Comparison of ENCODE assay signal across 31 cellular contexts in the genomic region with DNA sequence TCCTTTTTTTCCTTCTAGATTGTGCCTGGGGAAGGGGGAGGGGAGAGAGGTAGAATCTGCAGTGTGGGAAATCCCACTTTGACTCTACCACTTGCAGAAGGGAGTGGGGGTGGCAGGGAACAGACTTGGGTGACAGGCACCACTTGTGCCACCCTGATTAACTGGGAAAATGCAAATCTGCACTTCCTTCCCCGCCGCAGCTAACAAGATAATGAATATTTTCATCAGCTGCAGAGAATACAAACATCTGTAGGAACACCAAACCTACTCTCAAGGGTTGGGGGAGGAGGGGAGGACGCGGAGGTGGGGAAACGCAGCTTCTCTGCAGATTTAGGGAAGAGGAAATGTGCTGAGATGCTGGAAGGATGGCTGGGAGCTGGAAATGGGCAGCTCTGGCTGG.
"Had no signal": no experiment of that assay in that cellular context is flagged by ENCODE, and none has a peak within 500 bp of the region (broad histone marks: within the 10 kb centered on the region; RNA-seq: fewer than 3 reads in every experiment).

No MANE protein-coding gene starts in this region.

- FAIRE-seq: endometrium, frontal cortex had no signal

- H3K4me3 ChIP-seq: adrenal gland, breast epithelium, cardiac muscle cell, colonic mucosa, heart left ventricle had no signal

- H3K36me3 ChIP-seq: adrenal gland, breast epithelium, cardiac muscle cell, colonic mucosa, heart left ventricle had no signal

- H3K9me3 ChIP-seq: adrenal gland, breast epithelium, colonic mucosa had no signal

- ATAC-seq: activated CD4-positive, alpha-beta T cell treated with anti-CD3 and anti-CD28 coated beads for 36 hours; activated CD8-positive, alpha-beta memory T cell treated with anti-CD3 and anti-CD28 coated beads, Interleukin-2, amount 10 ng/mL, durations not matched to agents 7 days and 5 days; activated CD8-positive, alpha-beta T cell treated with anti-CD3 and anti-CD28 coated beads, Interleukin-2, amount 10 ng/mL, durations not matched to agents 7 days and 5 days; activated naive CD8-positive, alpha-beta T cell treated with anti-CD3 and anti-CD28 coated beads, Interleukin-2, amount 50 U/mL, for 24 hours; heart left ventricle; T-helper 17 cell had no signal

- DNase-seq: activated CD4-positive, alpha-beta memory T cell treated with anti-CD3 and anti-CD28 coated beads for 36 hours; activated CD4-positive, alpha-beta T cell treated with anti-CD3 and anti-CD28 coated beads for 36 hours; activated CD4-positive, alpha-beta T cell treated with anti-CD3 and anti-CD28 coated beads, Interleukin-2, amount 10 ng/mL, durations not matched to agents 24 days and 14 days; activated CD4-positive, CD25-positive, alpha-beta regulatory T cell; activated CD4-positive, CD25-positive, alpha-beta regulatory T cell treated with anti-CD3 and anti-CD28 coated beads, Interleukin-2, amount 50 U/mL, for 72 hours; activated CD8-positive, alpha-beta memory T cell treated with anti-CD3 and anti-CD28 coated beads, Interleukin-2, amount 10 ng/mL, durations not matched to agents 7 days and 5 days; activated CD8-positive, alpha-beta memory T cell treated with anti-CD3 and anti-CD28 coated beads, Interleukin-2, amount 50 U/mL, for 4 hours; activated CD8-positive, alpha-beta T cell treated with anti-CD3 and anti-CD28 coated beads, Interleukin-2, amount 10 ng/mL, durations not matched to agents 7 days and 5 days; activated effector memory CD4-positive, alpha-beta T cell treated with anti-CD3 and anti-CD28 coated beads, Interleukin-2, amount 50 U/mL, for 16 hours; activated naive CD4-positive, alpha-beta T cell treated with anti-CD3 and anti-CD28 coated beads for 36 hours; activated naive CD8-positive, alpha-beta T cell treated with anti-CD3 and anti-CD28 coated beads for 36 hours; activated naive CD8-positive, alpha-beta T cell treated with anti-CD3 and anti-CD28 coated beads, Interleukin-2, amount 50 U/mL, for 24 hours; activated T-cell treated with anti-CD3 and anti-CD28 coated beads, Interleukin-2, amount 50 U/mL, for 1 hour; activated T-cell treated with anti-CD3 and anti-CD28 coated beads, Interleukin-2, amount 50 U/mL, for 48 hours; adrenal gland; amygdala; aorta; central memory CD4-positive, alpha-beta T cell; cerebellar nuclear complex; colonic mucosa; effector CD8-positive, alpha-beta T cell; foreskin fibroblast; heart left ventricle; T-helper 1 cell; T-helper 17 cell; T1000; WERI-Rb-1 had no signal

- H3K4me1 ChIP-seq: adrenal gland, breast epithelium, colonic mucosa, heart left ventricle had no signal

- H3K27ac ChIP-seq: adrenal gland, breast epithelium, cardiac muscle cell, colonic mucosa, heart left ventricle, WERI-Rb-1 had no signal
